Comparison of ENCODE assay signal across 8 cellular contexts in the genomic region with DNA sequence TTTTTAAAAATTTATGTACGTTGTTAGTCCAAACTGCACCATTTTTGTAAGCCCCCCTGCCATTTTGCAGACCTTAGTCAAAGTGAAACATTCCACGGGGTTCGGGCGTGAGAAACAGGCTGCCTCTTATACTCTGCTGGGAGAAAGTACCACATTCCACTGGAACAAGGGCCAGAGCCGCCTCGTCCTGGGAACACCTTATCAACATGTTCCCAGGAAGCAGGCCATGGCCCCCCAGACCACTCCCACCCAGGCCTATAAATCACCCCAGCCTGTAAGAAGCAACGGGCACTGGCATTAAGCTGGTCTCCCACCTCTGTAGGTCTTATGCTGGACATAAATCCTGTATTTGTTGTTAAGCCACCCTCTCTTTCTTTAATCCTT. TPM values are rescaled to one million over a fixed set of nuclear protein-coding genes. Genes with fewer than 3 reads are reported as not detected.
A peak's percentile ranks its signal among the peaks of the same experiment; 100 is the strongest.
DNase-seq lines count a peak whose midpoint lies in the region; ATAC-seq, FAIRE-seq and TF ChIP-seq lines count a peak whose summit lies in the region.

No MANE protein-coding gene starts in this region.

- peak overlapping the region; percentile 100; the same call in 1 of the 2 replicates for H3K9ac ChIP-seq in HepG2 (ENCODE audit: insufficient read depth, low read depth, low read length)

- peak overlapping the region; percentile 88 for H3K4me2 ChIP-seq in HepG2 (ENCODE audit: low read depth, low read length)

- no peak for DNase-seq in Jurkat, Clone E6-1 (ENCODE audit: low read depth, low spot score)
- no peak for DNase-seq in ascending aorta (ENCODE audit: low spot score in 2 of 2)
- no peak for DNase-seq in HepG2 (ENCODE audit: low spot score)
- DNase-seq in NCI-H345 treated with DMSO at 0.1 percent for 48 hours (lab: John Stamatoyannopoulos, UW; ENCODE audit: unreplicated experiment), result no peak
- DNase-seq in HTR-8/SVneo (ENCODE audit: insufficient read length, low spot score), result no peak

- TF ChIP-seq EP300 in HepG2 (IDR thresholded peaks at IDR 0.05; ENCODE audit: low read depth in 2 of 2, low read length in 2 of 2), result no peak
- no peak for TF ChIP-seq EP300 in HepG2 (CRISPR knock-in tag; IDR thresholded peaks at IDR 0.05; ENCODE audit: borderline replicate concordance)

- ATAC-seq in HepG2 (no peak), HG02973 (IDR thresholded peaks at IDR 0.05; ENCODE audit: unreplicated experiment) (no peak)

- POLR2A ChIA-PET in HepG2 (lab: Yijun Ruan, JAX), result interaction anchor here (0.6 to 1.5 kb wide), 7 partner anchors 13 to 876 kb away, joined by 3 to 6 read pairs (median 3); a partner anchor contains a TSS

- H3K27ac ChIP-seq in ACC112 (ENCODE audit: low read depth, low read length), result peak overlapping the region; percentile 85
- H3K27ac ChIP-seq in ascending aorta, result peak overlapping the region in 1 of 2 donors; percentile 88
- peak overlapping the region; percentile 98 for H3K27ac ChIP-seq in HepG2 (ENCODE audit: extremely low read length, insufficient read depth, low read length)
- no peak overlapping the region for H3K27ac ChIP-seq in thymus (ENCODE audit: low read depth)

- peaks cover 13% of the 10 kb centered on the region for H4K20me1 ChIP-seq in HepG2 (ENCODE audit: insufficient read depth, low read length)

- peaks cover 42% of the 10 kb centered on the region for H3K79me2 ChIP-seq in ACC112 (ENCODE audit: control insufficient read depth, insufficient read depth, low read length, unreplicated experiment)
- H3K79me2 ChIP-seq in HepG2 (ENCODE audit: insufficient read depth, low read length), result peaks cover 40% of the 10 kb centered on the region

- H3K27me3 ChIP-seq in ACC112 (ENCODE audit: insufficient read depth, low read length) (no peaks in the 10 kb centered on the region), ascending aorta (no peaks in the 10 kb centered on the region), HepG2 (ENCODE audit: control insufficient read depth in 1 of 2, insufficient read depth in 2 of 2, low read length in 2 of 2) (peaks cover 0 to 4% of the 10 kb centered on the region in 2 experiments; a peak in 1 of 5 replicates), thymus (ENCODE audit: control insufficient read depth, insufficient read depth) (no peaks in the 10 kb centered on the region)

- no peak for FAIRE-seq in HepG2 (lab: Jason Lieb, UNC)
- FAIRE-seq in HTR-8/SVneo (lab: Jason Lieb, UNC), result no peak

- intact Hi-C loops in ascending aorta (cut with DNase I) (loop anchor here (1.0 to 5.0 kb wide), 4 partner anchors 670 to 876 kb away; a partner anchor contains a TSS), HepG2 (cut with micrococcal nuclease; ENCODE audit: unreplicated experiment) (loop anchor here (5.0 to 10.0 kb wide), 2 partner anchors 874 to 1403 kb away; a partner anchor contains a TSS)

- CTCF ChIA-PET in HepG2 (lab: Yijun Ruan, JAX; ENCODE audit: low intra/inter-chr PET ratio, low total read pairs), result no interaction called here

- TSS peak; percentile 98 for BruUV-seq in HepG2 (replicated peaks; lab: Mats Ljungman, UMichigan)

- TF ChIP-seq POLR2A in HepG2 (IDR thresholded peaks at IDR 0.05; ENCODE audit: insufficient read depth in 1 of 2, low read depth in 2 of 2, low read length in 2 of 2), result no peak

- H3K4me3 ChIP-seq in ACC112 (ENCODE audit: low read depth, low read length), result peak overlapping the region; percentile 85
- H3K4me3 ChIP-seq in Jurkat, Clone E6-1 (ENCODE audit: low read length), result peak overlapping the region; percentile 93
- H3K4me3 ChIP-seq in ascending aorta, result peak overlapping the region; percentile 81 to 83
- H3K4me3 ChIP-seq in HepG2 (replicated peaks in 1 of 3; ENCODE audit: insufficient read depth in 1 of 3, low read depth in 2 of 3, low read length in 3 of 3), result peak overlapping the region; percentile 50 to 99 (median 97)
- H3K4me3 ChIP-seq in thymus (ENCODE audit: low read length), result peak overlapping the region; percentile 84

- H3K9me3 ChIP-seq in ascending aorta (no peaks in the 10 kb centered on the region), HepG2 (ENCODE audit: low read length) (no peaks in the 10 kb centered on the region), thymus (ENCODE audit: control insufficient read depth) (no peaks in the 10 kb centered on the region)

- H2AFZ ChIP-seq in ACC112 (ENCODE audit: low read length, unreplicated experiment), result peak overlapping the region; percentile 63
- H2AFZ ChIP-seq in HepG2 (ENCODE audit: low read length), result peak overlapping the region; percentile 67

- WGBS in HepG2 (ENCODE audit: low lambda C conversion rate), result 61% methylated on average over 7 of the region's 7 CpGs
- WGBS in thymus, result 89% methylated on average over 7 of the region's 7 CpGs

- in situ Hi-C loops in HepG2 (cut with HindIII; ENCODE audit: extremely low pct_ligation_motif_present, low pct_unique_long_range_greater_than_20kb), result loop anchor here (10.0 to 25.0 kb wide), 2 partner anchors 877 to 956 kb away; a partner anchor contains a TSS

- H3K4me1 ChIP-seq in ACC112 (ENCODE audit: control insufficient read depth, insufficient read depth, low read length, unreplicated experiment) (peaks cover 26% of the 10 kb centered on the region), ascending aorta (peaks cover 9 to 22% of the 10 kb centered on the region in 2 donors), HepG2 (ENCODE audit: insufficient read depth, low read length) (peaks cover 28% of the 10 kb centered on the region), thymus (ENCODE audit: control insufficient read depth, insufficient read depth, low read length) (peaks cover 3% of the 10 kb centered on the region)

- TF ChIP-seq RAD21 in HepG2 (CRISPR knock-in tag; IDR thresholded peaks at IDR 0.05), result no peak

- H3K36me3 ChIP-seq in ACC112 (ENCODE audit: insufficient read depth, low read length) (peaks cover 10% of the 10 kb centered on the region), ascending aorta (peaks cover 12 to 14% of the 10 kb centered on the region in 2 donors), HepG2 (replicated peaks in 1 of 2; ENCODE audit: control insufficient read depth in 1 of 2, insufficient read depth in 2 of 2, low read length in 2 of 2) (peaks cover 3 to 15% of the 10 kb centered on the region in 2 experiments; a peak in 3 of 5 replicates), thymus (ENCODE audit: control insufficient read depth, insufficient read depth) (peaks cover 4% of the 10 kb centered on the region)

- TF ChIP-seq CTCF in ascending aorta (IDR thresholded peaks at IDR 0.05) (no peak), HepG2 (CRISPR knock-in tag; IDR thresholded peaks at IDR 0.05) (no peak)

RNA-seq across cellular contexts. Expression of a gene that starts 0.9 kb away (rescaled TPM):
- 143 TPM for polyA plus RNA-seq in Jurkat, Clone E6-1 (2012; ENCODE audit: insufficient read depth, insufficient read length)
- total RNA-seq in ascending aorta (37.9 TPM), HepG2 (2016; rRNA removed; fragmentation: Illumina TruSeq; extraction: Trizol) (42.8 and 43.0 TPM in 2 replicates)
- total RNA-seq in HepG2 (2016; cell fraction: cytosol; rRNA removed; fragmentation: Illumina TruSeq; extraction: Trizol; ENCODE audit: low read depth), result 3.3 and 4.7 TPM in 2 replicates
- 40.1 and 44.2 TPM in 2 replicates for total RNA-seq in HepG2 (2016; cell fraction: insoluble cytoplasmic fraction; rRNA removed; fragmentation: Illumina TruSeq; extraction: Trizol)
- 7.4 and 9.4 TPM in 2 replicates for total RNA-seq in HepG2 (2016; cell fraction: membrane; rRNA removed; fragmentation: Illumina TruSeq; extraction: Trizol)
- total RNA-seq in HepG2 (2016; cell fraction: nucleus; rRNA removed; fragmentation: Illumina TruSeq; extraction: Trizol), result 99.8 and 126 TPM in 2 replicates
- polyA plus RNA-seq in HepG2 (2011; rRNA removed) (41.0 and 45.4 TPM in 2 replicates), thymus (119 TPM)
- 7.0 and 10.1 TPM in 2 replicates for polyA plus RNA-seq in HepG2 (2011; cell fraction: cytosol; rRNA removed)
- 84.0 and 107 TPM in 2 replicates for polyA plus RNA-seq in HepG2 (2011; cell fraction: nucleus; rRNA removed)
- 42.2 and 49.3 TPM in 2 replicates for polyA plus RNA-seq in HepG2 (2012)
- 2.9 and 3.2 TPM in 2 replicates for polyA plus RNA-seq in HepG2 (2016; cell fraction: cytosol; fragmentation: Illumina TruSeq; extraction: Trizol; ENCODE audit: low read depth)
- polyA plus RNA-seq in HepG2 (2016; cell fraction: insoluble cytoplasmic fraction; fragmentation: Illumina TruSeq; extraction: Trizol; ENCODE audit: low read depth), result 60.2 and 66.7 TPM in 2 replicates
- 5.2 and 5.3 TPM in 2 replicates for polyA plus RNA-seq in HepG2 (2016; cell fraction: membrane; fragmentation: Illumina TruSeq; extraction: Trizol; ENCODE audit: low read depth)
- 194 and 204 TPM in 2 replicates for polyA plus RNA-seq in HepG2 (2016; cell fraction: nucleus; fragmentation: Illumina TruSeq; extraction: Trizol; ENCODE audit: insufficient read depth, low read depth)
- 7.3 and 26.9 TPM in 2 replicates for polyA minus RNA-seq in HepG2 (2011; rRNA and poly(A)+ RNA removed; ENCODE audit: low replicate concordance)
- 6.8 and 11.9 TPM in 2 replicates for polyA minus RNA-seq in HepG2 (2011; cell fraction: cytosol; rRNA and poly(A)+ RNA removed)
- 134 and 164 TPM in 2 replicates for polyA minus RNA-seq in HepG2 (2011; cell fraction: nucleus; rRNA and poly(A)+ RNA removed)

RNA-seq across cellular contexts. Expression of a gene that starts 34.1 kb away (rescaled TPM):
- 0.41 TPM for polyA plus RNA-seq in Jurkat, Clone E6-1 (2012; ENCODE audit: insufficient read depth, insufficient read length)
- total RNA-seq in ascending aorta (70.1 TPM), HepG2 (2016; rRNA removed; fragmentation: Illumina TruSeq; extraction: Trizol) (not detected in 2 replicates)
- total RNA-seq in HepG2 (2016; cell fraction: cytosol; rRNA removed; fragmentation: Illumina TruSeq; extraction: Trizol; ENCODE audit: low read depth), result not detected in 2 replicates
- 0.04 TPM in 1 of 2 replicates, not detected in the other for total RNA-seq in HepG2 (2016; cell fraction: insoluble cytoplasmic fraction; rRNA removed; fragmentation: Illumina TruSeq; extraction: Trizol)
- total RNA-seq in HepG2 (2016; cell fraction: membrane; rRNA removed; fragmentation: Illumina TruSeq; extraction: Trizol), result not detected in 2 replicates
- total RNA-seq in HepG2 (2016; cell fraction: nucleus; rRNA removed; fragmentation: Illumina TruSeq; extraction: Trizol), result not detected in 2 replicates
- polyA plus RNA-seq in HepG2 (2011; rRNA removed) (0.01 TPM in 1 of 2 replicates, not detected in the other), thymus (1.8 TPM)
- polyA plus RNA-seq in HepG2 (2011; cell fraction: cytosol; rRNA removed), result not detected in 2 replicates
- polyA plus RNA-seq in HepG2 (2011; cell fraction: nucleus; rRNA removed), result not detected in 2 replicates
- not detected in 2 replicates for polyA plus RNA-seq in HepG2 (2012)
- polyA plus RNA-seq in HepG2 (2016; cell fraction: cytosol; fragmentation: Illumina TruSeq; extraction: Trizol; ENCODE audit: low read depth), result not detected in 2 replicates
- polyA plus RNA-seq in HepG2 (2016; cell fraction: insoluble cytoplasmic fraction; fragmentation: Illumina TruSeq; extraction: Trizol; ENCODE audit: low read depth), result not detected in 2 replicates
- polyA plus RNA-seq in HepG2 (2016; cell fraction: membrane; fragmentation: Illumina TruSeq; extraction: Trizol; ENCODE audit: low read depth), result not detected in 2 replicates
- not detected in 2 replicates for polyA plus RNA-seq in HepG2 (2016; cell fraction: nucleus; fragmentation: Illumina TruSeq; extraction: Trizol; ENCODE audit: insufficient read depth, low read depth)
- not detected in 2 replicates for polyA minus RNA-seq in HepG2 (2011; rRNA and poly(A)+ RNA removed; ENCODE audit: low replicate concordance)
- polyA minus RNA-seq in HepG2 (2011; cell fraction: cytosol; rRNA and poly(A)+ RNA removed), result not detected in 2 replicates
- 0.26 TPM in 1 of 2 replicates, not detected in the other for polyA minus RNA-seq in HepG2 (2011; cell fraction: nucleus; rRNA and poly(A)+ RNA removed)

Comparison
In these comparisons a context has a peak if more than half of its experiments do, and no peak if none do; other contexts are left out.
1. RNA of a gene that starts 34.1 kb away (total RNA-seq): 70.1 TPM in ascending aorta (single experiment); 0.04 TPM in HepG2; every median in the first group is over 10 times any median in the second.
2. Peak in every context shown above with its lines, with median percentiles within 50 percentile points of each other: H3K4me3 ChIP-seq.